8 cellular contexts compared by ENCODE assay signal in genomic region chr14:70086685-70087379, GRCh38.
A peak's percentile ranks its signal among the peaks of the same experiment; 100 is the strongest.
DNase-seq lines count a peak whose midpoint lies in the region; ATAC-seq and TF ChIP-seq lines count a peak whose summit lies in the region.

No MANE protein-coding gene starts in this region.

- no peaks in the 10 kb centered on the region for H3K36me3 ChIP-seq in right lobe of liver

- no peak for ATAC-seq in stimulated activated naive CD8-positive, alpha-beta T cell treated with anti-CD3 and anti-CD28 coated beads, Interleukin-15, Interleukin-2, amounts not matched to agents 100 U/mL and 50 U/mL, for 24 hours
- ATAC-seq in stimulated activated naive CD8-positive, alpha-beta T cell treated with anti-CD3 and anti-CD28 coated beads, Interleukin-15, amount 100 ng/mL, for 72 hours, result no peak
- ATAC-seq in right lobe of liver, result peak; percentile 78 to 95 (median 81)
- no peak for ATAC-seq in HG02623 (IDR thresholded peaks at IDR 0.05; ENCODE audit: unreplicated experiment)
- ATAC-seq in GM18498 (IDR thresholded peaks at IDR 0.05; ENCODE audit: unreplicated experiment), result no peak

- DNase-seq in stimulated activated naive CD8-positive, alpha-beta T cell treated with anti-CD3 and anti-CD28 coated beads, Interleukin-15, Interleukin-2, amounts not matched to agents 100 U/mL and 50 U/mL, for 24 hours, result peak; percentile 11
- DNase-seq in stimulated activated naive CD8-positive, alpha-beta T cell treated with anti-CD3 and anti-CD28 coated beads, Interleukin-15, amount 100 ng/mL, for 72 hours, result no peak
- peak; percentile 49 for DNase-seq in NCI-H187 treated with DMSO at 0.1 percent for 48 hours (lab: John Stamatoyannopoulos, UW)
- peak; percentile 50 for DNase-seq in astrocyte of the spinal cord (ENCODE audit: low read depth, low spot score)
- DNase-seq in right lobe of liver, result peak in 2 of 3 donors; percentile 46 to 48
- DNase-seq in NK-92 (lab: John Stamatoyannopoulos, UW; ENCODE audit: unreplicated experiment), result no peak

- WGBS in right lobe of liver (ENCODE audit: insufficient coverage, low coverage, low lambda C conversion rate, missing lambda C conversion rate), result 24% methylated on average over 5 of the region's 5 CpGs

- no peak overlapping the region for H3K27ac ChIP-seq in right lobe of liver

- no peaks in the 10 kb centered on the region for H3K27me3 ChIP-seq in right lobe of liver

- no peaks in the 10 kb centered on the region for H3K4me1 Mint-ChIP-seq in stimulated activated naive CD8-positive, alpha-beta T cell treated with anti-CD3 and anti-CD28 coated beads, Interleukin-15, amount 100 ng/mL, for 72 hours

- in situ Hi-C loops in astrocyte of the spinal cord (cut with HindIII; ENCODE audit: low sequenced_read_pairs), result no loop called here

- peaks cover 23% of the 10 kb centered on the region for H3K27me3 Mint-ChIP-seq in stimulated activated naive CD8-positive, alpha-beta T cell treated with anti-CD3 and anti-CD28 coated beads, Interleukin-15, amount 100 ng/mL, for 72 hours

- TF ChIP-seq CTCF in astrocyte of the spinal cord (IDR thresholded peaks at IDR 0.05; ENCODE audit: low read depth, low read length), result peak; percentile 71
- peak; percentile 55 to 69 (median 66) for TF ChIP-seq CTCF in right lobe of liver (IDR thresholded peaks at IDR 0.05)

- no peak overlapping the region for H3K4me3 Mint-ChIP-seq in stimulated activated naive CD8-positive, alpha-beta T cell treated with anti-CD3 and anti-CD28 coated beads, Interleukin-15, amount 100 ng/mL, for 72 hours

- no peak overlapping the region for H3K27ac Mint-ChIP-seq in stimulated activated naive CD8-positive, alpha-beta T cell treated with anti-CD3 and anti-CD28 coated beads, Interleukin-15, amount 100 ng/mL, for 72 hours

- H3K4me3 ChIP-seq in astrocyte of the spinal cord (ENCODE audit: low read depth, low read length), result no peak overlapping the region
- no peak overlapping the region for H3K4me3 ChIP-seq in right lobe of liver

- intact Hi-C loops in right lobe of liver (cut with DNase I), result no loop called here

- no peaks in the 10 kb centered on the region for H3K9me3 Mint-ChIP-seq in stimulated activated naive CD8-positive, alpha-beta T cell treated with anti-CD3 and anti-CD28 coated beads, Interleukin-15, amount 100 ng/mL, for 72 hours

- H3K4me1 ChIP-seq in right lobe of liver, result no peaks in the 10 kb centered on the region

- H3K9me3 ChIP-seq in right lobe of liver, result no peaks in the 10 kb centered on the region

- TF ChIP-seq POLR2A in right lobe of liver (IDR thresholded peaks at IDR 0.05), result no peak

Comparison
In these comparisons a context has a peak if more than half of its experiments do, and no peak if none do; other contexts are left out.
1. DNase-seq: peak in stimulated activated naive CD8-positive, alpha-beta T cell treated with anti-CD3 and anti-CD28 coated beads, Interleukin-15, Interleukin-2, amounts not matched to agents 100 U/mL and 50 U/mL, for 24 hours (single experiment), NCI-H187 treated with DMSO at 0.1 percent for 48 hours (single experiment), astrocyte of the spinal cord (single experiment) and right lobe of liver (2 of 3); none in stimulated activated naive CD8-positive, alpha-beta T cell treated with anti-CD3 and anti-CD28 coated beads, Interleukin-15, amount 100 ng/mL, for 72 hours (0 of 2) and NK-92 (single experiment).
2. ATAC-seq: peak in right lobe of liver (4 of 4); none in stimulated activated naive CD8-positive, alpha-beta T cell treated with anti-CD3 and anti-CD28 coated beads, Interleukin-15, Interleukin-2, amounts not matched to agents 100 U/mL and 50 U/mL, for 24 hours (single experiment), stimulated activated naive CD8-positive, alpha-beta T cell treated with anti-CD3 and anti-CD28 coated beads, Interleukin-15, amount 100 ng/mL, for 72 hours (single experiment), HG02623 (single experiment) and GM18498 (single experiment).